Comparison of ENCODE assay signal across 8 cellular contexts in genomic region chr17:58515286-58515685, GRCh38. TPM values are rescaled to one million over a fixed set of nuclear protein-coding genes. Genes with fewer than 3 reads are reported as not detected.
A peak's percentile ranks its signal among the peaks of the same experiment; 100 is the strongest.
DNase-seq lines count a peak whose midpoint lies in the region; TF ChIP-seq lines count a peak whose summit lies in the region.

No MANE protein-coding gene starts in this region.

- H3K4me1 Mint-ChIP-seq in T-helper 2 cell treated with Interferon-gamma antibody and Interleukin-4, amounts not matched to agents 5 μg/mL and 100 μg/mL, for 36 hours (ENCODE audit: low read depth), result peaks cover 41% of the 10 kb centered on the region
- H3K4me1 Mint-ChIP-seq in activated naive CD8-positive, alpha-beta T cell (ENCODE audit: low read depth), result peaks cover 42% of the 10 kb centered on the region

- peak overlapping the region; percentile 53 for H3K27ac Mint-ChIP-seq in T-helper 2 cell treated with Interferon-gamma antibody and Interleukin-4, amounts not matched to agents 5 μg/mL and 100 μg/mL, for 36 hours
- H3K27ac Mint-ChIP-seq in activated naive CD8-positive, alpha-beta T cell, result peak overlapping the region; percentile 28

- no peak for TF ChIP-seq CTCF in stomach (IDR thresholded peaks at IDR 0.05)

- H3K36me3 Mint-ChIP-seq in T-helper 2 cell treated with Interferon-gamma antibody and Interleukin-4, amounts not matched to agents 5 μg/mL and 100 μg/mL, for 36 hours (ENCODE audit: low read depth), result peaks cover 22% of the 10 kb centered on the region
- peaks cover 5% of the 10 kb centered on the region for H3K36me3 Mint-ChIP-seq in activated naive CD8-positive, alpha-beta T cell

- H3K4me1 ChIP-seq in stomach, result peaks cover 36 to 64% (median 55%) of the 10 kb centered on the region in 4 donors

- TF ChIP-seq EP300 in stomach (IDR thresholded peaks at IDR 0.05), result no peak

- intact Hi-C loops in stomach (cut with DNase I; ENCODE audit: low total_unique reads), result loop anchor here (10.0 kb wide), 1 partner anchor 490 kb away; no protein-coding TSS in a partner anchor

- peak overlapping the region; percentile 89 for H3K4me3 Mint-ChIP-seq in T-helper 2 cell treated with Interferon-gamma antibody and Interleukin-4, amounts not matched to agents 5 μg/mL and 100 μg/mL, for 36 hours
- H3K4me3 Mint-ChIP-seq in activated naive CD8-positive, alpha-beta T cell, result peak overlapping the region; percentile 83

- peaks cover 16 to 27% (median 25%) of the 10 kb centered on the region in 4 donors for H3K36me3 ChIP-seq in stomach

- H3K4me3 ChIP-seq in stomach, result peak overlapping the region in 1 of 4 donors; percentile 88

- H3K27ac ChIP-seq in layer of hippocampus (ENCODE audit: low read depth, low read length), result peak overlapping the region; percentile 74
- H3K27ac ChIP-seq in stomach, result peak overlapping the region; percentile 79 to 98 (median 82)

- no peak for TF ChIP-seq POLR2A in stomach (IDR thresholded peaks at IDR 0.05)

- no peak for DNase-seq in T-helper 2 cell treated with Interferon-gamma antibody and Interleukin-4, amounts not matched to agents 5 μg/mL and 100 μg/mL, for 36 hours (ENCODE audit: low spot score)
- DNase-seq in T-helper 2 cell (no peak), stomach (no peak), NCI-H2029 treated with DMSO at 0.1 percent for 48 hours (lab: John Stamatoyannopoulos, UW) (no peak), foreskin melanocyte (no peak), hepatic stellate cell (ENCODE audit: low spot score) (no peak)

- H3K9me3 ChIP-seq in stomach, result no peaks in the 10 kb centered on the region

- H3K9me3 Mint-ChIP-seq in T-helper 2 cell treated with Interferon-gamma antibody and Interleukin-4, amounts not matched to agents 5 μg/mL and 100 μg/mL, for 36 hours, result no peaks in the 10 kb centered on the region
- H3K9me3 Mint-ChIP-seq in activated naive CD8-positive, alpha-beta T cell (ENCODE audit: low read depth), result no peaks in the 10 kb centered on the region

- H3K27me3 Mint-ChIP-seq in T-helper 2 cell treated with Interferon-gamma antibody and Interleukin-4, amounts not matched to agents 5 μg/mL and 100 μg/mL, for 36 hours (ENCODE audit: low read depth), result peaks cover 4% of the 10 kb centered on the region
- H3K27me3 Mint-ChIP-seq in activated naive CD8-positive, alpha-beta T cell, result no peaks in the 10 kb centered on the region

- 59 to 76% (median 68%) methylated on average over 2 of the region's 2 CpGs for WGBS in stomach, 5 donors

- H3K27me3 ChIP-seq in layer of hippocampus (ENCODE audit: control insufficient read depth, insufficient read depth, low read length) (no peaks in the 10 kb centered on the region), stomach (no peaks in the 10 kb centered on the region)

RNA-seq across cellular contexts. Expression of gene MTMR4, which starts 0.8 kb away (rescaled TPM):
- 100 to 1,000 TPM in 1 of 5 donors, 10 to 100 TPM in 4; 24.3 to 126 (median 29.9) TPM for total RNA-seq in stomach
- polyA plus RNA-seq in stomach, result 1 to 10 TPM; 5.8 to 9.1 (median 7.1) TPM

RNA-seq across cellular contexts. Expression of gene HSF5, which starts 27.1 kb away (rescaled TPM):
- total RNA-seq in stomach, result under 1 TPM in 1 of 5 donors, not detected in 4; 0.18 TPM
- not detected for polyA plus RNA-seq in stomach
